Comparison of ENCODE assay signal across 18 cellular contexts in the genomic region with DNA sequence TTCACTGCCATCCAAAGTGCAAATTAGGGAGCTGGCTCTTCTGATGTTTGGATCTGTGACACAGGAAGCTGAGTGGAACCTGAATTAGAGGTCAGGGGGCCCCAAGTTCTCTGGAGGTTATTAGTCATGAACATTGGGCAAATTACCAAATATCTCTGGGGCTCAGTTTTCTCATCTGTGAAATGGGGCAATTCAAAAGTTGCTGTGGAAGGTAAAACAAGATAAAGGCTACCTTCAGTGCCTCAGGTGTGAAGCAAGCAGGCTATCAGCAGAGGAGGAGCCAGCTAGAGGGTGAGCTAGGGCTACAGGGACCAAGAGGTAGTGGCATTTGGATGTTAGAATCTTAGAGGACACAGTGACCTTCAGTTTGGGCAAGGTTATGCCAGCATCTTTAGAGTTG.
"Had no signal": no experiment of that assay in that cellular context is flagged by ENCODE, and none has a peak within 500 bp of the region (broad histone marks: within the 10 kb centered on the region; RNA-seq: fewer than 3 reads in every experiment).

No MANE protein-coding gene starts in this region.

- ATAC-seq: PC-3, SK-N-SH treated with all-trans-retinoic acid at 6 μM for 48 hours had no signal

- H3K27ac ChIP-seq: RWPE1 had no signal

- DNase-seq: Karpas-422, KG1, MM.1S, NCI-H1092 treated with DMSO at 0.1 percent for 48 hours, NCI-H1436, NCI-H187, NCI-H2029, NCI-H2081 treated with DMSO at 0.1 percent for 48 hours, NCI-H2171, NCI-H446, NCI-H510A, NCI-H524 treated with DMSO at 0.1 percent for 48 hours, NCI-H69, NCI-H774, PC-3, SHP77 had no signal
